Comparison of ENCODE assay signal across 1 cellular context in the genomic region with DNA sequence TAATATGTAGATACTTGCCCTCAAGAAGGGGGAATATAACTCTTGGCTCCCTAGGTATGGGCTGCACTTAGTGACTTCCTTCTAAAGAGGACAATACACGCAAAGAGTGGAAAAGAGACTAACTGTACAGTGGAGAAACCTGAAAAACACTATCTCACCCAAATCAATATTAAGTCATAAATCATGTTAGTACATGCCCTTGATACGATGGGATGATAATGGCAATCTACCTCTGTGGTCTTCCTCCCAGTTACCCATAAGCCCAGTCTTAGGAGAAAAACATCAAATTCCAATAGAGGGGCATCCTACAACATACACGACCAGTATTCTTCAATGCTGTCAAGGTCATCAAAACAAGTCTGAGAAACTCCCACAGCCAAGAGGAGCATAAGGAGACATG.
TF ChIP-seq lines count a peak whose summit lies in the region.

No MANE protein-coding gene starts in this region.

TF ChIP-seq in H1, 55 proteins besides CTCF, POLR2A, EP300 and RAD21:
- TF ChIP-seq EZH2 (IDR thresholded peaks at IDR 0.05; ENCODE audit: low read depth, low read length, severe bottlenecking), result no peak
- TF ChIP-seq ZNF274 (IDR thresholded peaks at IDR 0.05; ENCODE audit: borderline replicate concordance, extremely low read depth, low read length), result no peak
- no peak for TF ChIP-seq HDAC2 (IDR thresholded peaks at IDR 0.05; ENCODE audit: borderline replicate concordance in 1 of 2, low read depth in 2 of 2, low read length in 2 of 2)
- TF ChIP-seq, protein P1, sequence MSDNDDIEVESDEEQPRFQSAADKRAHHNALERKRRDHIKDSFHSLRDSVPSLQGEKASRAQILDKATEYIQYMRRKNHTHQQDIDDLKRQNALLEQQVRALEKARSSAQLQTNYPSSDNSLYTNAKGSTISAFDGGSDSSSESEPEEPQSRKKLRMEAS (IDR thresholded peaks at IDR 0.05), result no peak
- TF ChIP-seq MAFK (IDR thresholded peaks at IDR 0.05; ENCODE audit: low read depth, low read length), result no peak
- TF ChIP-seq RBBP5 (IDR thresholded peaks at IDR 0.05; ENCODE audit: borderline replicate concordance, low read depth, low read length), result no peak
- no peak for TF ChIP-seq BACH1 (IDR thresholded peaks at IDR 0.05; ENCODE audit: low read length)
- TF ChIP-seq NRF1 (IDR thresholded peaks at IDR 0.05; ENCODE audit: low read depth, low read length), result no peak
- no peak for TF ChIP-seq SAP30 (IDR thresholded peaks at IDR 0.05; ENCODE audit: insufficient read depth, insufficient replicate concordance, low read length)
- TF ChIP-seq, protein P2, sequence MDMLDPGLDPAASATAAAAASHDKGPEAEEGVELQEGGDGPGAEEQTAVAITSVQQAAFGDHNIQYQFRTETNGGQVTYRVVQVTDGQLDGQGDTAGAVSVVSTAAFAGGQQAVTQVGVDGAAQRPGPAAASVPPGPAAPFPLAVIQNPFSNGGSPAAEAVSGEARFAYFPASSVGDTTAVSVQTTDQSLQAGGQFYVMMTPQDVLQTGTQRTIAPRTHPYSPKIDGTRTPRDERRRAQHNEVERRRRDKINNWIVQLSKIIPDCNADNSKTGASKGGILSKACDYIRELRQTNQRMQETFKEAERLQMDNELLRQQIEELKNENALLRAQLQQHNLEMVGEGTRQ (IDR thresholded peaks at IDR 0.05; ENCODE audit: low read length), result no peak
- no peak for TF ChIP-seq GTF2F1 (IDR thresholded peaks at IDR 0.05; ENCODE audit: borderline replicate concordance, low read depth, low read length)
- TF ChIP-seq SP2 (IDR thresholded peaks at IDR 0.05; ENCODE audit: low read length), result no peak
- TF ChIP-seq KDM1A (IDR thresholded peaks at IDR 0.05; ENCODE audit: borderline replicate concordance, low read length), result no peak
